In the genomic region with DNA sequence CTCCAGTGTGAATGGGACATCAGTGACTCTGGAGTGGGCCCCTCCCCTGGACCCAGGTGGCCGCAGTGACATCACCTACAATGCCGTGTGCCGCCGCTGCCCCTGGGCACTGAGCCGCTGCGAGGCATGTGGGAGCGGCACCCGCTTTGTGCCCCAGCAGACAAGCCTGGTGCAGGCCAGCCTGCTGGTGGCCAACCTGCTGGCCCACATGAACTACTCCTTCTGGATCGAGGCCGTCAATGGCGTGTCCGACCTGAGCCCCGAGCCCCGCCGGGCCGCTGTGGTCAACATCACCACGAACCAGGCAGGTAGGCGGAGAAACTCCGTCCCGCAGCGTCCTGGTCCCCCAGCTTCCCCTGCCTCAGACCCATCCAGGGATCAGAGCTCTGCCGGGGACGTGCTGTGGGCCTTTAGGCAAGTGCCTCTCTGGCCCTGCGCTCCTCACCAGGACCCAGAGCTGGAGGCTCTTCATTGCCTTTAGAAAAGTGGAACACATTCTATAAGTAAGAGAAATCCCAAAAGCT, we compare ENCODE assay signal across 34 cellular contexts. TPM values are rescaled to one million over a fixed set of nuclear protein-coding genes. Genes with fewer than 3 reads are reported as not detected.
"Had no signal": no experiment of that assay in that cellular context is flagged by ENCODE, and none has a peak within 500 bp of the region (broad histone marks: within the 10 kb centered on the region; RNA-seq: fewer than 3 reads in every experiment).

No MANE protein-coding gene starts in this region.

- H2AFZ ChIP-seq: neural progenitor cell, parathyroid adenoma had no signal

- H3K4me3 ChIP-seq: neural progenitor cell, ovary, psoas muscle, skin epidermis, smooth muscle cell, spleen, suprapubic skin, testis, tibial artery, transverse colon, upper lobe of right lung, uterus had no signal

- H3K9me3 ChIP-seq: neutrophil, ovary, psoas muscle, spleen, suprapubic skin, testis, tibial artery, transverse colon, upper lobe of right lung, uterus had no signal

- H3K79me2 ChIP-seq: parathyroid adenoma had no signal

- DNase-seq: naive thymus-derived CD4-positive, alpha-beta T cell; natural killer cell; nucleus accumbens; ovary; right cardiac atrium; spleen; stimulated activated CD4-positive, alpha-beta T cell treated with anti-CD3 and anti-CD28 coated beads, Interleukin-12 subunit alpha, Interleukin-12 subunit beta, amount 100 ng/mL, for 4 hours; stimulated activated CD4-positive, alpha-beta T cell treated with anti-CD3 and anti-CD28 coated beads, Interleukin-1b, Interleukin-23, amount 100 ng/mL, for 48 hours; stimulated activated CD4-positive, alpha-beta T cell treated with anti-CD3 and anti-CD28 coated beads, Interleukin-4, amount 100 ng/mL, for 1 hour; stimulated activated CD4-positive, alpha-beta T cell treated with anti-CD3 and anti-CD28 coated beads, Interleukin-4, amount 100 ng/mL, for 4 hours; stimulated activated CD8-positive, alpha-beta memory T cell treated with anti-CD3 and anti-CD28 coated beads, Interleukin-4, amount 100 ng/mL, for 48 hours; stimulated activated naive CD4-positive, alpha-beta T cell; stimulated activated naive CD8-positive, alpha-beta T cell treated with anti-CD3 and anti-CD28 coated beads, Interleukin-15, amount 100 ng/mL, for 72 hours; stimulated activated naive CD8-positive, alpha-beta T cell treated with anti-CD3 and anti-CD28 coated beads, Interleukin-15, Interleukin-2, amounts not matched to agents 100 U/mL and 50 U/mL, for 24 hours; substantia nigra; testis; tibial artery; transverse colon; upper lobe of right lung; uterus had no signal

- H3K36me3 ChIP-seq: neural progenitor cell, neutrophil, ovary, spleen, suprapubic skin, tibial artery, transverse colon, upper lobe of right lung, uterus had no signal

- H3K4me1 ChIP-seq: neural progenitor cell, parathyroid adenoma, psoas muscle, spleen, suprapubic skin, testis, tibial artery, transverse colon, upper lobe of right lung, uterus had no signal

- H3K27me3 ChIP-seq: ovary, testis, uterus had no signal

- H3K9ac ChIP-seq: neural progenitor cell, parathyroid adenoma had no signal

- H3K27ac ChIP-seq: neural progenitor cell, neutrophil, ovary, parathyroid adenoma, psoas muscle, skin epidermis, spleen, suprapubic skin, testis, tibial artery, transverse colon, upper lobe of right lung, uterus had no signal

- H3K4me2 ChIP-seq: neural progenitor cell, smooth muscle cell had no signal

- ATAC-seq: naive thymus-derived CD4-positive, alpha-beta T cell; natural killer cell; psoas muscle; right cardiac atrium; sciatic nerve; stimulated activated memory B cell treated with anti-CD40 and anti-IgM and Interleukin-4, amounts not matched to agents 10 μg/mL and 1 μg/mL and 100 μg/mL, for 72 hours; stimulated activated naive CD8-positive, alpha-beta T cell treated with anti-CD3 and anti-CD28 coated beads, Interleukin-15, amount 100 ng/mL, for 72 hours; stimulated activated naive CD8-positive, alpha-beta T cell treated with anti-CD3 and anti-CD28 coated beads, Interleukin-15, Interleukin-2, amounts not matched to agents 100 U/mL and 50 U/mL, for 24 hours; upper lobe of right lung had no signal

RNA-seq across cellular contexts. Expression of gene EPHA8, which starts 25.7 kb away (rescaled TPM):
- total RNA-seq: naive thymus-derived CD4-positive, alpha-beta T cell; natural killer cell; omental fat pad; ovary; psoas muscle; renal cortical epithelial cell; right cardiac atrium; sciatic nerve; smooth muscle cell; transverse colon; upper lobe of right lung; urinary bladder had no signal
- polyA plus RNA-seq: naive thymus-derived CD4-positive, alpha-beta T cell; right cardiac atrium; smooth muscle cell; urinary bladder had no signal

RNA-seq across cellular contexts. Expression of gene C1QA, which starts 47.5 kb away (rescaled TPM):
- total RNA-seq: progenitor cell of endocrine pancreas, renal cortical epithelial cell, smooth muscle cell had no signal
- polyA plus RNA-seq: naive thymus-derived CD4-positive, alpha-beta T cell; neural cell; smooth muscle cell had no signal

RNA-seq across cellular contexts. Expression of gene C1QC, which starts 54.5 kb away (rescaled TPM):
- total RNA-seq: progenitor cell of endocrine pancreas, renal cortical epithelial cell, smooth muscle cell had no signal
- polyA plus RNA-seq: naive thymus-derived CD4-positive, alpha-beta T cell; neural cell; smooth muscle cell had no signal
